ENCODE assay signal across 8 cellular contexts in the genomic region with DNA sequence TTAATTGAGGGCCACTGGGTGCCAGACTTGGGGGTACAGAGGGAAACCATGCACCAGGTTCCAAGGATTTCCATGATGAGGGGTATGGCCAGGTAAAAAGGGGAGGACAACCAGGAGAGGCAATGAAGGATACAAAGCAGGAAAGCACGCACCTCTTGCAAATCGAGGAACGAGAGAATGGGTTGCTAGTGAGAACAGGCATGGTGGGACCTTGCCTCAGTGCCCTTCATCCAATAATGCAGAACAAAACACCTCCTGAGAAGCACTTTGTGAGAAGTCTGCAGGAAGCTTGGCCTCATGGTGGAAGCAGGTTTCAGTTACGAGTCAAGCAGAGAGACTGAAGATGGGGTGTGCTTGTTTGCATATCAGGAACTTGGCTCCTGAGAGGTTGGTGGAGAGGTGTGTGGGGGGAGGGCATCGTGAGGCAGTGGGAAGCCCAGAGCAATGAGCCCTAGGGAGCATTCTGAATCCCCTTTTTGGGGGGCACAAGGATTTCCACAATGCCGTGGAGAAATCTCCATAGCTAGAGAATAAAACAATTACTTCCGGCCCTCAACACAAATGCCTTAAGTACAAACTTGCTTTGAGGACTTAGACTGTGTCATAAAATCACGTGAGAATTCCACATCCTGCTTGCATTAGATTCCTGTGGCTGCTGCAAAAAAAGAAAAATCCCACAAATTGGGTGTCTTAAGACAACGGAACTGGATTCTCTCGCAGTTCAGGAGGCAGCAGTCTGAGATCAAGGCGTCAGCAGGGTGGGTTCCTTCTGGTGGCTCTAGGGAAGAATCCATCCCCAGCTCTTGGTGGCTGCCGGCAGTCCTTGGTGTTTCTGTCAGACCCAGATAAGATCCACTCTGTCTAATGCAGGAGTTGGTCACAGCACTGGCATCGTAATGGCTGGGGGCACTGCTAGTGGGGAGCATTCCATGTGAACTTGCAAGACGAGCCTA. TPM values are rescaled to one million over a fixed set of nuclear protein-coding genes. Genes with fewer than 3 reads are reported as not detected.
DNase-seq lines count a peak whose midpoint lies in the region; ATAC-seq lines count a peak whose summit lies in the region.

No MANE protein-coding gene starts in this region.

- H3K27ac ChIP-seq in CD4-positive, alpha-beta memory T cell (ENCODE audit: low read depth, low read length) = no peak overlapping the region

- peaks cover 8 to 14% of the 10 kb centered on the region in 2 donors for H3K27me3 Mint-ChIP-seq in CD4-positive, alpha-beta memory T cell
- peaks cover 30% of the 10 kb centered on the region for H3K27me3 Mint-ChIP-seq in central memory CD8-positive, alpha-beta T cell

- intact Hi-C loops in CD4-positive, alpha-beta memory T cell (cut with micrococcal nuclease) = no loop called here

- CTCF ChIA-PET in CD4-positive, alpha-beta memory T cell (lab: Charles Lee; ENCODE audit: partially characterized antibody) = no interaction called here

- H3K36me3 ChIP-seq in CD4-positive, alpha-beta memory T cell (ENCODE audit: insufficient read depth, low read length) = no peaks in the 10 kb centered on the region
- H3K36me3 ChIP-seq in MG63 = no peaks in the 10 kb centered on the region

- DNase-seq in CD4-positive, alpha-beta memory T cell = peak in 4 of 5 donors; percentile 4 to 17 (median 12)
- DNase-seq in MG63 (peak; percentile 60), midbrain (lab: John Stamatoyannopoulos, UW) (peak; percentile 20), NCI-H526 treated with DMSO at 0.1 percent for 48 hours (lab: John Stamatoyannopoulos, UW) (no peak)
- no peak for DNase-seq in central memory CD8-positive, alpha-beta T cell (ENCODE audit: low spot score in 2 of 2)
- DNase-seq in stimulated activated CD4-positive, alpha-beta T cell treated with anti-CD3 and anti-CD28 coated beads, Interleukin-4, amount 100 ng/mL, for 4 hours = no peak

- H3K9me3 ChIP-seq in CD4-positive, alpha-beta memory T cell (ENCODE audit: control insufficient read depth in 1 of 2, low read length in 2 of 2) = no peaks in the 10 kb centered on the region
- no peaks in the 10 kb centered on the region for H3K9me3 ChIP-seq in MG63

- H3K4me1 ChIP-seq in CD4-positive, alpha-beta memory T cell (ENCODE audit: insufficient read depth, low read length) = peaks cover 14% of the 10 kb centered on the region

- peaks cover 0 to 7% (median 0%) of the 10 kb centered on the region in 8 donors for H3K9me3 Mint-ChIP-seq in CD4-positive, alpha-beta memory T cell
- H3K9me3 Mint-ChIP-seq in central memory CD8-positive, alpha-beta T cell = peaks cover 5% of the 10 kb centered on the region

- no peaks in the 10 kb centered on the region for H3K36me3 Mint-ChIP-seq in CD4-positive, alpha-beta memory T cell
- no peaks in the 10 kb centered on the region for H3K36me3 Mint-ChIP-seq in central memory CD8-positive, alpha-beta T cell (ENCODE audit: insufficient read depth)

- H3K4me3 Mint-ChIP-seq in CD4-positive, alpha-beta memory T cell = peak overlapping the region; percentile 69 to 87 (median 82)
- peak overlapping the region; percentile 48 for H3K4me3 Mint-ChIP-seq in central memory CD8-positive, alpha-beta T cell

- H3K27ac Mint-ChIP-seq in CD4-positive, alpha-beta memory T cell = peak overlapping the region in 5 of 7 donors; percentile 52 to 87 (median 74)
- H3K27ac Mint-ChIP-seq in central memory CD8-positive, alpha-beta T cell (ENCODE audit: low read depth) = peak overlapping the region; percentile 45

- POLR2A ChIA-PET in CD4-positive, alpha-beta memory T cell (lab: Charles Lee; ENCODE audit: partially characterized antibody) = no interaction called here

- no peak for ATAC-seq in central memory CD8-positive, alpha-beta T cell (replicated peaks; ENCODE audit: extremely low read depth, poor library complexity, severe bottlenecking)
- ATAC-seq in GM21447 (IDR thresholded peaks at IDR 0.05; ENCODE audit: unreplicated experiment) (no peak), GM18867 (IDR thresholded peaks at IDR 0.05; ENCODE audit: unreplicated experiment) (no peak)

- peaks cover 17 to 29% (median 23%) of the 10 kb centered on the region in 4 donors for H3K4me1 Mint-ChIP-seq in CD4-positive, alpha-beta memory T cell
- H3K4me1 Mint-ChIP-seq in central memory CD8-positive, alpha-beta T cell = peaks cover 23% of the 10 kb centered on the region

- peak overlapping the region; percentile 20 to 33 for H3K4me3 ChIP-seq in CD4-positive, alpha-beta memory T cell (ENCODE audit: low read length in 2 of 2)
- peak overlapping the region; percentile 12; the same call in 1 of the 2 replicates for H3K4me3 ChIP-seq in MG63

- H3K27me3 ChIP-seq in CD4-positive, alpha-beta memory T cell (ENCODE audit: insufficient read depth, low read length) = no peaks in the 10 kb centered on the region
- peaks cover 5% of the 10 kb centered on the region; the same call in 1 of the 2 replicates for H3K27me3 ChIP-seq in MG63

RNA-seq across cellular contexts. Expression of a gene that starts 54.9 kb away (rescaled TPM):
- not detected for total RNA-seq in CD4-positive, alpha-beta memory T cell
- polyA plus RNA-seq in CD4-positive, alpha-beta memory T cell = under 1 TPM; 0.10 to 0.52 TPM
- total RNA-seq in MG63 (2014; rRNA removed; shearing (Covaris generic); ENCODE audit: low replicate concordance) = 211 and 220 TPM in 2 replicates

Comparison
In these comparisons a context has a peak if more than half of its experiments do, and no peak if none do; other contexts are left out.
1. DNase-seq: peak in CD4-positive, alpha-beta memory T cell (4 of 5), MG63 (single experiment) and midbrain (single experiment); none in central memory CD8-positive, alpha-beta T cell (0 of 2), NCI-H526 treated with DMSO at 0.1 percent for 48 hours (single experiment) and stimulated activated CD4-positive, alpha-beta T cell treated with anti-CD3 and anti-CD28 coated beads, Interleukin-4, amount 100 ng/mL, for 4 hours (0 of 2).
2. RNA of a gene that starts 54.9 kb away (total RNA-seq): 211 to 220 TPM in MG63; not detected in CD4-positive, alpha-beta memory T cell; every median in the first group is over 100 times any median in the second.